Comparison of ENCODE assay signal across 8 cellular contexts in genomic region chr22:32411388-32411787, GRCh38. TPM values are rescaled to one million over a fixed set of nuclear protein-coding genes. Genes with fewer than 3 reads are reported as not detected.
DNase-seq lines count a peak whose midpoint lies in the region; ATAC-seq and TF ChIP-seq lines count a peak whose summit lies in the region.

No MANE protein-coding gene starts in this region.

- TF ChIP-seq CTCF in Calu3 (IDR thresholded peaks at IDR 0.05; ENCODE audit: unreplicated experiment) (no peak), smooth muscle cell (IDR thresholded peaks at IDR 0.05; ENCODE audit: borderline replicate concordance, insufficient read depth, poor library complexity, severe bottlenecking) (no peak)

- H3K4me3 Mint-ChIP-seq in Calu3 (ENCODE audit: low read depth, unreplicated experiment) = peak overlapping the region; percentile 96
- H3K4me3 Mint-ChIP-seq in activated T-helper 17 cell treated with anti-CD3 and anti-CD28 coated beads, Interleukin-2, amount 50 U/mL, for 72 hours = peak overlapping the region; percentile 92

- peaks cover 14% of the 10 kb centered on the region for H4K20me1 ChIP-seq in smooth muscle cell (ENCODE audit: low read depth)

- no peak for DNase-seq in Calu3
- DNase-seq in smooth muscle cell (lab: John Stamatoyannopoulos, UW; ENCODE audit: unreplicated experiment) = no peak
- DNase-seq in hypothalamus (lab: John Stamatoyannopoulos, UW) = no peak
- no peak for DNase-seq in HuH-7.5 (ENCODE audit: low spot score)
- DNase-seq in NCI-H1436 (lab: John Stamatoyannopoulos, UW) = no peak

- H3K36me3 ChIP-seq in iPS-15b (ENCODE audit: control insufficient read depth, insufficient read depth, low read length) (peaks cover 13% of the 10 kb centered on the region), smooth muscle cell (ENCODE audit: low read depth) (peaks cover 13% of the 10 kb centered on the region)

- no TSS peak for BruUV-seq in Calu3 (replicated peaks; lab: Mats Ljungman, UMichigan)

- H3K9me3 ChIP-seq in iPS-15b (ENCODE audit: control insufficient read depth, insufficient read depth, low read length) = no peaks in the 10 kb centered on the region
- no peaks in the 10 kb centered on the region for H3K9me3 ChIP-seq in smooth muscle cell (replicated peaks; ENCODE audit: low read depth)

- 6% methylated on average over 11 of the region's 11 CpGs for WGBS in smooth muscle cell (ENCODE audit: low lambda C conversion rate)

- peak overlapping the region; percentile 91 for H2AFZ ChIP-seq in smooth muscle cell (ENCODE audit: low read depth)

- peak overlapping the region; percentile 74 for H3K27ac Mint-ChIP-seq in Calu3 (ENCODE audit: unreplicated experiment)
- peak overlapping the region; percentile 96 for H3K27ac Mint-ChIP-seq in activated T-helper 17 cell treated with anti-CD3 and anti-CD28 coated beads, Interleukin-2, amount 50 U/mL, for 72 hours

- intact Hi-C loops in Calu3 (cut with micrococcal nuclease; ENCODE audit: unreplicated experiment) = no loop called here

- no peaks in the 10 kb centered on the region for H3F3A ChIP-seq in smooth muscle cell (ENCODE audit: low read depth)

- peak overlapping the region; percentile 83 for H3K4me2 ChIP-seq in smooth muscle cell

- H3K4me1 ChIP-seq in iPS-15b (ENCODE audit: control insufficient read depth, insufficient read depth, low read length) (peaks cover 2% of the 10 kb centered on the region), smooth muscle cell (ENCODE audit: low read depth) (peaks cover 16% of the 10 kb centered on the region)

- peaks cover 14% of the 10 kb centered on the region for H3K27me3 Mint-ChIP-seq in Calu3 (ENCODE audit: unreplicated experiment)
- no peaks in the 10 kb centered on the region for H3K27me3 Mint-ChIP-seq in activated T-helper 17 cell treated with anti-CD3 and anti-CD28 coated beads, Interleukin-2, amount 50 U/mL, for 72 hours

- H3K4me3 ChIP-seq in iPS-15b (ENCODE audit: low read depth, low read length) (peak overlapping the region; percentile 92), smooth muscle cell (peak overlapping the region; percentile 91)

- H3K27me3 ChIP-seq in iPS-15b (ENCODE audit: control insufficient read depth, insufficient read depth, low read length) (no peaks in the 10 kb centered on the region), smooth muscle cell (ENCODE audit: low read depth) (no peaks in the 10 kb centered on the region)

- CTCF ChIA-PET in Calu3 (lab: Charles Lee) = interaction anchor here (1.1 kb wide), 2 partner anchors 10 to 33 kb away, joined by 3 read pairs; no protein-coding TSS in a partner anchor

- H3K36me3 Mint-ChIP-seq in Calu3 (ENCODE audit: insufficient read depth, unreplicated experiment) = peaks cover 33% of the 10 kb centered on the region
- peaks cover 43% of the 10 kb centered on the region for H3K36me3 Mint-ChIP-seq in activated T-helper 17 cell treated with anti-CD3 and anti-CD28 coated beads, Interleukin-2, amount 50 U/mL, for 72 hours (ENCODE audit: low read depth)

- peaks cover 13% of the 10 kb centered on the region for H3K4me1 Mint-ChIP-seq in Calu3 (ENCODE audit: low read depth, unreplicated experiment)
- H3K4me1 Mint-ChIP-seq in activated T-helper 17 cell treated with anti-CD3 and anti-CD28 coated beads, Interleukin-2, amount 50 U/mL, for 72 hours = peaks cover 22% of the 10 kb centered on the region

- H3K9me3 Mint-ChIP-seq in Calu3 (ENCODE audit: low read depth, unreplicated experiment) = no peaks in the 10 kb centered on the region
- H3K9me3 Mint-ChIP-seq in activated T-helper 17 cell treated with anti-CD3 and anti-CD28 coated beads, Interleukin-2, amount 50 U/mL, for 72 hours = no peaks in the 10 kb centered on the region

- peak; percentile 5 for ATAC-seq in HG03432 (IDR thresholded peaks at IDR 0.05; ENCODE audit: unreplicated experiment)
- ATAC-seq in activated T-helper 17 cell treated with anti-CD3 and anti-CD28 coated beads, Interleukin-2, amount 50 U/mL, for 72 hours (replicated peaks) = peak; percentile 59

- peak overlapping the region; percentile 90 for H3K27ac ChIP-seq in smooth muscle cell (ENCODE audit: low read depth)

- H3K9ac ChIP-seq in iPS-15b (ENCODE audit: low read depth, low read length) (peak overlapping the region; percentile 95), smooth muscle cell (ENCODE audit: low read depth) (peak overlapping the region; percentile 96)

- peaks cover 39% of the 10 kb centered on the region for H3K79me2 ChIP-seq in smooth muscle cell (ENCODE audit: low read depth)

RNA-seq across cellular contexts. Expression of gene RTCB, which starts 0.7 kb away (rescaled TPM):
- total RNA-seq in Calu3 (2022) (101 and 108 TPM in 2 replicates), smooth muscle cell (120 and 175 TPM in 2 replicates)
- total RNA-seq in activated T-helper 17 cell treated with anti-CD3 and anti-CD28 coated beads, Interleukin-2, amount 50 U/mL, for 72 hours = 10 to 100 TPM; 52.3 to 92.2 TPM
- polyA plus RNA-seq in smooth muscle cell = 105 and 106 TPM in 2 replicates

RNA-seq across cellular contexts. Expression of gene BPIFC, which starts 52.9 kb away (rescaled TPM):
- total RNA-seq in Calu3 (2022) (not detected in 2 replicates), smooth muscle cell (1.5 and 8.3 TPM in 2 replicates)
- total RNA-seq in activated T-helper 17 cell treated with anti-CD3 and anti-CD28 coated beads, Interleukin-2, amount 50 U/mL, for 72 hours = not detected
- polyA plus RNA-seq in smooth muscle cell = not detected in 2 replicates

RNA-seq across cellular contexts. Expression of gene RFPL3, which starts 53.7 kb away (rescaled TPM):
- total RNA-seq in Calu3 (2022) (not detected in 2 replicates), smooth muscle cell (not detected in 2 replicates)
- total RNA-seq in activated T-helper 17 cell treated with anti-CD3 and anti-CD28 coated beads, Interleukin-2, amount 50 U/mL, for 72 hours = not detected
- polyA plus RNA-seq in smooth muscle cell = 0.26 TPM in 1 of 2 replicates, not detected in the other
